In the genomic region with DNA sequence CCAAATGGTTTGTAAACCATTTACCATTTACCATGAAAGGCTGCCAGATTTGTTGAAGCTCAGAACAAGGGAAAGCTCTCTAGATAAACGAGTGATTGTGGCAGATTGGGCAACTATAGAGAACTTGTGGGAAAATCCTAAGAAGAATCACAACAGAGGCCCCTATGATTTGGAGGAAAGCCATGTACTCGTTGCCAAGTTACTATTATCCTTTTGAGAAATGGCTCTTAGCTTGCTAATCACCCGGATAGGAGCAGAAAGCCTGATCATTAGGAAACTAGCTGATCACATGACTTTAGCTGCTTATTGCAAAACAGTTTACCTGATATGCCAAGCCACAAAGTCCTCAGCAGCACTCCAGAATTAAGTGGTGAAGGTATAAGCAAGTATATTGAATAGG, we compare ENCODE assay signal across 26 cellular contexts. TPM values are rescaled to one million over a fixed set of nuclear protein-coding genes. Genes with fewer than 3 reads are reported as not detected.
A peak's percentile ranks its signal among the peaks of the same experiment; 100 is the strongest.
DNase-seq lines count a peak whose midpoint lies in the region; FAIRE-seq and TF ChIP-seq lines count a peak whose summit lies in the region.
"Had no signal": no experiment of that assay in that cellular context is flagged by ENCODE, and none has a peak within 500 bp of the region (broad histone marks: within the 10 kb centered on the region; RNA-seq: fewer than 3 reads in every experiment).

No MANE protein-coding gene starts in this region.

- no peak overlapping the region for H3K27ac ChIP-seq in astrocyte (ENCODE audit: low read depth, low read length)
- H3K27ac ChIP-seq: 22Rv1, BLaER1, stomach had no signal

- no peaks in the 10 kb centered on the region for H3K27me3 ChIP-seq in astrocyte (ENCODE audit: insufficient read depth, low read length)
- H3K27me3 ChIP-seq in Caco-2 (replicated peaks; ENCODE audit: control insufficient read depth, insufficient read depth, low read length): no peaks in the 10 kb centered on the region
- H3K27me3 ChIP-seq: BLaER1, stomach had no signal

- intact Hi-C loops in Caco-2 (cut with micrococcal nuclease; ENCODE audit: unreplicated experiment): no loop called here

- H3K36me3 ChIP-seq in astrocyte (ENCODE audit: insufficient read depth, low read length) (no peaks in the 10 kb centered on the region), Caco-2 (ENCODE audit: control insufficient read depth, insufficient read depth, low read length) (no peaks in the 10 kb centered on the region)
- H3K36me3 ChIP-seq: BLaER1, stomach had no signal

- H4K20me1 ChIP-seq in astrocyte (ENCODE audit: insufficient read depth, low read length): no peaks in the 10 kb centered on the region
- H4K20me1 ChIP-seq: BLaER1 had no signal

- H3K27me3 Mint-ChIP-seq in astrocyte (ENCODE audit: low read depth, unreplicated experiment) (peaks cover 2% of the 10 kb centered on the region), Caco-2 (ENCODE audit: insufficient read depth, unreplicated experiment) (no peaks in the 10 kb centered on the region)
- H3K27me3 Mint-ChIP-seq: activated naive CD4-positive, alpha-beta T cell treated with anti-CD3 and anti-CD28 coated beads, Interleukin-2, amount 50 U/mL, for 24 hours; natural killer cell treated with Interleukin-12 subunit alpha and Interleukin-12 subunit beta and Interleukin-15 and Interleukin-18, amount 100 ng/mL, for 72 hours; type B pancreatic cell had no signal

- DNase-seq in NCI-H2107 treated with DMSO at 0.1 percent for 48 hours (lab: John Stamatoyannopoulos, UW; ENCODE audit: unreplicated experiment): peak; percentile 67
- no peak for DNase-seq in NCI-H2107 (lab: John Stamatoyannopoulos, UW)
- DNase-seq in astrocyte (ENCODE audit: low read depth): peak; percentile 49
- DNase-seq in fibroblast of mammary gland (ENCODE audit: low read depth): peak; percentile 54
- DNase-seq in skeletal muscle cell (ENCODE audit: low read depth): peak; percentile 70
- no peak for DNase-seq in urothelium cell line (ENCODE audit: low spot score)
- DNase-seq in Caco-2: no peak
- DNase-seq in cerebellar nuclear complex (lab: John Stamatoyannopoulos, UW): no peak
- DNase-seq: activated T-cell treated with anti-CD3 and anti-CD28 coated beads, Interleukin-2, amount 50 U/mL, for 4 hours; Calu3; HFFc6; islet precursor cell; KBM-7; NCI-H1048; NCI-H2171; NK-92 treated with Interleukin-12 subunit alpha and Interleukin-12 subunit beta, amount 100 ng/mL, for 24 hours; RPMI8226; small intestine; stimulated activated CD4-positive, alpha-beta T cell treated with anti-CD3 and anti-CD28 coated beads, Interleukin-4, amount 100 ng/mL, for 24 hours; stomach; T-helper 9 cell had no signal

- H3K4me1 ChIP-seq in astrocyte (ENCODE audit: insufficient read depth, low read length): no peaks in the 10 kb centered on the region
- no peaks in the 10 kb centered on the region for H3K4me1 ChIP-seq in Caco-2
- H3K4me1 ChIP-seq: BLaER1 had no signal

- no peak overlapping the region for H3K4me2 ChIP-seq in astrocyte (ENCODE audit: low read length)
- H3K4me2 ChIP-seq: BLaER1 had no signal

- H3K36me3 Mint-ChIP-seq in astrocyte (ENCODE audit: low read depth, unreplicated experiment): no peaks in the 10 kb centered on the region
- no peaks in the 10 kb centered on the region for H3K36me3 Mint-ChIP-seq in Caco-2 (ENCODE audit: insufficient read depth, unreplicated experiment)
- H3K36me3 Mint-ChIP-seq: activated naive CD4-positive, alpha-beta T cell treated with anti-CD3 and anti-CD28 coated beads, Interleukin-2, amount 50 U/mL, for 24 hours; natural killer cell treated with Interleukin-12 subunit alpha and Interleukin-12 subunit beta and Interleukin-15 and Interleukin-18, amount 100 ng/mL, for 72 hours; type B pancreatic cell had no signal

- H3K4me1 Mint-ChIP-seq in astrocyte (ENCODE audit: low read depth, unreplicated experiment) (peaks cover 2% of the 10 kb centered on the region), Caco-2 (ENCODE audit: low read depth, unreplicated experiment) (no peaks in the 10 kb centered on the region)
- H3K4me1 Mint-ChIP-seq: activated naive CD4-positive, alpha-beta T cell treated with anti-CD3 and anti-CD28 coated beads, Interleukin-2, amount 50 U/mL, for 24 hours had no signal

- no peak for TF ChIP-seq CTCF in astrocyte (IDR thresholded peaks at IDR 0.05; ENCODE audit: insufficient read depth, low read depth, low read length)
- TF ChIP-seq CTCF in fibroblast of mammary gland (conservative IDR thresholded peaks at IDR 0.05; ENCODE audit: control insufficient read depth, insufficient read depth, low read depth, low read length): no peak
- no peak for TF ChIP-seq CTCF in Caco-2 (IDR thresholded peaks at IDR 0.05; ENCODE audit: insufficient read depth in 1 of 2, low read depth in 1 of 2, low read length in 1 of 2, severe bottlenecking in 1 of 2, unreplicated experiment in 1 of 2)

- CTCF ChIA-PET in Caco-2 (lab: Charles Lee): no interaction called here

- no TSS peak for BruUV-seq in Caco-2 (replicated peaks; lab: Mats Ljungman, UMichigan)

- H3K4me3 ChIP-seq in astrocyte (ENCODE audit: insufficient read depth, low read depth, low read length) (no peak overlapping the region), fibroblast of mammary gland (ENCODE audit: control insufficient read depth, low read depth, low read length) (no peak overlapping the region), skeletal muscle cell (ENCODE audit: low read depth, low read length) (no peak overlapping the region), Caco-2 (ENCODE audit: low read depth, low read length) (no peak overlapping the region)
- H3K4me3 ChIP-seq: BLaER1, stomach had no signal

- H3K9me3 ChIP-seq in astrocyte (ENCODE audit: insufficient read depth, low read depth, low read length): no peaks in the 10 kb centered on the region
- peaks cover 6% of the 10 kb centered on the region; the same call in 1 of the 2 replicates for H3K9me3 ChIP-seq in Caco-2
- H3K9me3 ChIP-seq: BLaER1 had no signal

- H3K27ac Mint-ChIP-seq in astrocyte (ENCODE audit: unreplicated experiment) (no peak overlapping the region), Caco-2 (ENCODE audit: unreplicated experiment) (no peak overlapping the region)
- H3K27ac Mint-ChIP-seq: activated naive CD4-positive, alpha-beta T cell treated with anti-CD3 and anti-CD28 coated beads, Interleukin-2, amount 50 U/mL, for 24 hours; HFFc6; natural killer cell treated with Interleukin-12 subunit alpha and Interleukin-12 subunit beta and Interleukin-15 and Interleukin-18, amount 100 ng/mL, for 72 hours; type B pancreatic cell had no signal

- no peak for FAIRE-seq in astrocyte (lab: Jason Lieb, UNC)
- FAIRE-seq in urothelium cell line (lab: Jason Lieb, UNC): no peak
- FAIRE-seq: small intestine had no signal

- no peaks in the 10 kb centered on the region for H3K9me3 Mint-ChIP-seq in astrocyte (ENCODE audit: unreplicated experiment)
- peaks cover 2% of the 10 kb centered on the region for H3K9me3 Mint-ChIP-seq in Caco-2 (ENCODE audit: unreplicated experiment)
- H3K9me3 Mint-ChIP-seq: HFFc6; natural killer cell treated with Interleukin-12 subunit alpha and Interleukin-12 subunit beta and Interleukin-15 and Interleukin-18, amount 100 ng/mL, for 72 hours had no signal

- H3K4me3 Mint-ChIP-seq in astrocyte (ENCODE audit: unreplicated experiment) (no peak overlapping the region), Caco-2 (ENCODE audit: unreplicated experiment) (no peak overlapping the region)
- H3K4me3 Mint-ChIP-seq: activated naive CD4-positive, alpha-beta T cell treated with anti-CD3 and anti-CD28 coated beads, Interleukin-2, amount 50 U/mL, for 24 hours; activated T-cell treated with anti-CD3 and anti-CD28 coated beads, Interleukin-2, amount 50 U/mL, for 4 hours; HFFc6; natural killer cell treated with Interleukin-12 subunit alpha and Interleukin-12 subunit beta and Interleukin-15 and Interleukin-18, amount 100 ng/mL, for 72 hours; type B pancreatic cell had no signal

- no peaks in the 10 kb centered on the region for H3K79me2 ChIP-seq in astrocyte (ENCODE audit: insufficient read depth, low read length)

- no peak overlapping the region for H3K9ac ChIP-seq in astrocyte (ENCODE audit: low read length)
- H3K9ac ChIP-seq: BLaER1 had no signal

- H2AFZ ChIP-seq in astrocyte (ENCODE audit: low read depth, low read length): no peak overlapping the region

- POLR2A ChIA-PET in Caco-2 (lab: Charles Lee): no interaction called here

RNA-seq across cellular contexts. Expression of gene ATG10, which starts 23.5 kb away (rescaled TPM):
- 4.3 and 4.6 TPM in 2 replicates for total RNA-seq in astrocyte
- total RNA-seq in Caco-2 (2022): 5.4 and 5.8 TPM in 2 replicates

Comparison
In these comparisons a context has a peak if more than half of its experiments do, and no peak if none do; other contexts are left out.
1. DNase-seq: peak in NCI-H2107 treated with DMSO at 0.1 percent for 48 hours (single experiment), astrocyte (single experiment), fibroblast of mammary gland (single experiment) and skeletal muscle cell (single experiment); none in NCI-H2107 (single experiment), urothelium cell line (single experiment), Caco-2 (0 of 2) and cerebellar nuclear complex (0 of 2).